In the genomic region with DNA sequence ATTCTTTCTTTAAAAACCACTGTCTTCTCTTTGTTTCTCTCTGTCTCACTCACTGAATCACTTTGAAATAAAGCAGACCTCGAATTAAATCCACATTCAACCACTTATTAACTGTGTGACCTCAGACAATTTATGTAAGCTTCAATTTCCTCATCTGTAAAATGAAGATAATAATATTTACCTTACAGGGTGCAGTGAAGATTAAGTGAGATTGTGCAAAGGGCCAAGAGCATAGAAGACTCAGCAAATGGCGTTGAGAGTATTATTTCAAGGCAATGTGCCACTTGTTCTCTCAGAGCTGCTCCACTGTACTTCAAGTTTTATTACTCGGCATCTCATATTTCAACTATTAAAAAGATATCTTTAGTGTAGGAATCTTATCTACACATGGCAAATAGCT, we compare ENCODE assay signal across 25 cellular contexts.
"Had no signal": no experiment of that assay in that cellular context is flagged by ENCODE, and none has a peak within 500 bp of the region (broad histone marks: within the 10 kb centered on the region; RNA-seq: fewer than 3 reads in every experiment).

No MANE protein-coding gene starts in this region.

- H3K36me3 Mint-ChIP-seq: activated CD4-positive, alpha-beta memory T cell treated with anti-CD3 and anti-CD28 coated beads for 36 hours; activated naive CD8-positive, alpha-beta T cell; T-cell had no signal

- H3K36me3 ChIP-seq: brain microvascular endothelial cell, cardiac muscle cell, MG63, SJSA1 had no signal

- H3K27ac ChIP-seq: brain microvascular endothelial cell, cardiac muscle cell, SJSA1 had no signal

- H3K4me3 ChIP-seq: cardiac muscle cell, MG63, SJSA1 had no signal

- ATAC-seq: activated T-helper 17 cell treated with anti-CD3 and anti-CD28 coated beads, Interleukin-2, amount 50 U/mL, for 72 hours; PC-3; T-cell had no signal

- H3K27me3 ChIP-seq: brain microvascular endothelial cell, cardiac muscle cell had no signal

- H3K9me3 Mint-ChIP-seq: activated CD4-positive, alpha-beta memory T cell treated with anti-CD3 and anti-CD28 coated beads for 36 hours; activated CD4-positive, alpha-beta T cell treated with anti-CD3 and anti-CD28 coated beads, Interleukin-2, amount 10 ng/mL, durations not matched to agents 7 days and 5 days; activated naive CD4-positive, alpha-beta T cell treated with anti-CD3 and anti-CD28 coated beads for 36 hours; activated T-helper 17 cell treated with anti-CD3 and anti-CD28 coated beads, Interleukin-2, amount 50 U/mL, for 72 hours; T-cell had no signal

- H3K9me3 ChIP-seq: MG63, SJSA1 had no signal

- DNase-seq: activated CD4-positive, alpha-beta memory T cell treated with anti-CD3 and anti-CD28 coated beads for 36 hours; activated CD4-positive, alpha-beta T cell treated with anti-CD3 and anti-CD28 coated beads, Interleukin-2, amount 10 ng/mL, durations not matched to agents 7 days and 5 days; activated CD4-positive, CD25-positive, alpha-beta regulatory T cell; activated CD8-positive, alpha-beta memory T cell treated with anti-CD3 and anti-CD28 coated beads for 24 hours; activated gamma-delta T cell; activated naive CD4-positive, alpha-beta T cell treated with anti-CD3 and anti-CD28 coated beads for 36 hours; activated T-cell treated with anti-CD3 and anti-CD28 coated beads, Interleukin-2, amount 50 U/mL, for 48 hours; brain microvascular endothelial cell; KG1; MG63; NCI-H1105; NCI-H1436; NCI-H187 treated with DMSO at 0.1 percent for 48 hours; NCI-H2081 treated with DMSO at 0.1 percent for 48 hours; NCI-H446; NCI-H526; PC-3; SHP77; T-cell; T-helper 2 cell; T1000 had no signal

- H3K27ac Mint-ChIP-seq: activated CD4-positive, alpha-beta memory T cell treated with anti-CD3 and anti-CD28 coated beads for 36 hours; activated CD4-positive, alpha-beta T cell treated with anti-CD3 and anti-CD28 coated beads, Interleukin-2, amount 10 ng/mL, durations not matched to agents 7 days and 5 days; activated naive CD4-positive, alpha-beta T cell treated with anti-CD3 and anti-CD28 coated beads for 36 hours; activated naive CD8-positive, alpha-beta T cell; activated T-helper 17 cell treated with anti-CD3 and anti-CD28 coated beads, Interleukin-2, amount 50 U/mL, for 72 hours; T-cell had no signal

- H3K4me1 Mint-ChIP-seq: activated CD4-positive, alpha-beta T cell treated with anti-CD3 and anti-CD28 coated beads, Interleukin-2, amount 10 ng/mL, durations not matched to agents 7 days and 5 days; activated T-helper 17 cell treated with anti-CD3 and anti-CD28 coated beads, Interleukin-2, amount 50 U/mL, for 72 hours; T-cell had no signal

- H3K4me1 ChIP-seq: SJSA1 had no signal

- H3K4me3 Mint-ChIP-seq: activated CD4-positive, alpha-beta memory T cell treated with anti-CD3 and anti-CD28 coated beads for 36 hours; activated CD4-positive, alpha-beta T cell treated with anti-CD3 and anti-CD28 coated beads, Interleukin-2, amount 10 ng/mL, durations not matched to agents 7 days and 5 days; activated naive CD4-positive, alpha-beta T cell treated with anti-CD3 and anti-CD28 coated beads for 36 hours; activated naive CD8-positive, alpha-beta T cell; activated T-helper 17 cell treated with anti-CD3 and anti-CD28 coated beads, Interleukin-2, amount 50 U/mL, for 72 hours; T-cell had no signal
